12 cellular contexts compared by ENCODE assay signal in genomic region chr12:24595652-24596235, GRCh38.
A peak's percentile ranks its signal among the peaks of the same experiment; 100 is the strongest.
DNase-seq lines count a peak whose midpoint lies in the region; ATAC-seq and TF ChIP-seq lines count a peak whose summit lies in the region.
"Had no signal": no experiment of that assay in that cellular context is flagged by ENCODE, and none has a peak within 500 bp of the region (broad histone marks: within the 10 kb centered on the region; RNA-seq: fewer than 3 reads in every experiment).

No MANE protein-coding gene starts in this region.

- H3K27ac ChIP-seq in OCI-LY3 (ENCODE audit: low read length), result no peak overlapping the region
- no peak overlapping the region for H3K27ac ChIP-seq in smooth muscle cell (ENCODE audit: low read depth)

- H3K27me3 Mint-ChIP-seq in stimulated activated memory B cell treated with anti-CD40 and anti-IgM and Interleukin-4, amounts not matched to agents 10 μg/mL and 1 μg/mL and 100 μg/mL, for 72 hours, result no peaks in the 10 kb centered on the region

- peaks cover 15% of the 10 kb centered on the region for H3K4me1 Mint-ChIP-seq in stimulated activated memory B cell treated with anti-CD40 and anti-IgM and Interleukin-4, amounts not matched to agents 10 μg/mL and 1 μg/mL and 100 μg/mL, for 72 hours

- peaks cover 3% of the 10 kb centered on the region for H3F3A ChIP-seq in smooth muscle cell (ENCODE audit: low read depth)

- H3K36me3 ChIP-seq in OCI-LY3 (replicated peaks; ENCODE audit: low read depth, low read length) (peaks cover 4% of the 10 kb centered on the region), smooth muscle cell (ENCODE audit: low read depth) (no peaks in the 10 kb centered on the region)

- no peaks in the 10 kb centered on the region for H3K9me3 Mint-ChIP-seq in stimulated activated memory B cell treated with anti-CD40 and anti-IgM and Interleukin-4, amounts not matched to agents 10 μg/mL and 1 μg/mL and 100 μg/mL, for 72 hours

- 62% methylated on average over 3 of the region's 3 CpGs for WGBS in smooth muscle cell (ENCODE audit: low lambda C conversion rate)

- DNase-seq in NCI-H2227 (lab: John Stamatoyannopoulos, UW; ENCODE audit: unreplicated experiment) (peak; percentile 19), NCI-H2227 treated with DMSO at 0.1 percent for 48 hours (lab: John Stamatoyannopoulos, UW) (no peak), epithelial cell of proximal tubule (ENCODE audit: low read depth) (no peak), smooth muscle cell (lab: John Stamatoyannopoulos, UW; ENCODE audit: unreplicated experiment) (no peak), C1 segment of cervical spinal cord (lab: John Stamatoyannopoulos, UW) (no peak)
- DNase-seq: activated naive CD4-positive, alpha-beta T cell treated with Interleukin-2 at 50 U/mL for 16 hours; left ventricle myocardium superior; NCI-H345; stimulated activated naive CD4-positive, alpha-beta T cell treated with Interleukin-2 at 50 U/mL for 16 hours had no signal

- H3K27ac Mint-ChIP-seq in stimulated activated memory B cell treated with anti-CD40 and anti-IgM and Interleukin-4, amounts not matched to agents 10 μg/mL and 1 μg/mL and 100 μg/mL, for 72 hours, result no peak overlapping the region

- H4K20me1 ChIP-seq in OCI-LY3 (ENCODE audit: insufficient read depth, low read length) (no peaks in the 10 kb centered on the region), smooth muscle cell (ENCODE audit: low read depth) (no peaks in the 10 kb centered on the region)

- H3K4me3 ChIP-seq in OCI-LY3 (ENCODE audit: low read length) (no peak overlapping the region), epithelial cell of proximal tubule (ENCODE audit: low read depth, low read length) (no peak overlapping the region), smooth muscle cell (no peak overlapping the region)

- H3K4me3 Mint-ChIP-seq in stimulated activated memory B cell treated with anti-CD40 and anti-IgM and Interleukin-4, amounts not matched to agents 10 μg/mL and 1 μg/mL and 100 μg/mL, for 72 hours, result no peak overlapping the region

- H2AFZ ChIP-seq in OCI-LY3 (ENCODE audit: low read depth, low read length) (no peak overlapping the region), smooth muscle cell (ENCODE audit: low read depth) (peak overlapping the region; percentile 38)

- H3K27me3 ChIP-seq in OCI-LY3 (ENCODE audit: low read depth, low read length) (no peaks in the 10 kb centered on the region), smooth muscle cell (ENCODE audit: low read depth) (no peaks in the 10 kb centered on the region)

- H3K4me2 ChIP-seq in OCI-LY3 (ENCODE audit: low read length) (peak overlapping the region; percentile 33), smooth muscle cell (no peak overlapping the region)

- H3K4me1 ChIP-seq in OCI-LY3 (ENCODE audit: low read length), result peaks cover 57% of the 10 kb centered on the region
- H3K4me1 ChIP-seq in smooth muscle cell (ENCODE audit: low read depth), result no peaks in the 10 kb centered on the region

- no peaks in the 10 kb centered on the region for H3K36me3 Mint-ChIP-seq in stimulated activated memory B cell treated with anti-CD40 and anti-IgM and Interleukin-4, amounts not matched to agents 10 μg/mL and 1 μg/mL and 100 μg/mL, for 72 hours

- ATAC-seq in stimulated activated memory B cell treated with anti-CD40 and anti-IgM and Interleukin-4, amounts not matched to agents 10 μg/mL and 1 μg/mL and 100 μg/mL, for 72 hours, result no peak
- ATAC-seq in GM18861 (IDR thresholded peaks at IDR 0.05; ENCODE audit: unreplicated experiment), result no peak
- ATAC-seq: left ventricle myocardium superior had no signal

- no peaks in the 10 kb centered on the region for H3K79me2 ChIP-seq in OCI-LY3 (ENCODE audit: low read length)
- H3K79me2 ChIP-seq in smooth muscle cell (ENCODE audit: low read depth), result no peaks in the 10 kb centered on the region

- no peaks in the 10 kb centered on the region for H3K9me3 ChIP-seq in OCI-LY3 (ENCODE audit: insufficient read depth, low read length)
- H3K9me3 ChIP-seq in smooth muscle cell (replicated peaks; ENCODE audit: low read depth), result no peaks in the 10 kb centered on the region

- H3K9ac ChIP-seq in OCI-LY3 (ENCODE audit: low read length) (no peak overlapping the region), smooth muscle cell (ENCODE audit: low read depth) (no peak overlapping the region)

- TF ChIP-seq CTCF in OCI-LY3 (IDR thresholded peaks at IDR 0.05; ENCODE audit: low read depth, low read length), result peak; percentile 57
- TF ChIP-seq CTCF in epithelial cell of proximal tubule (conservative IDR thresholded peaks at IDR 0.05; ENCODE audit: low read depth, low read length), result peak; percentile 38
- TF ChIP-seq CTCF in smooth muscle cell (IDR thresholded peaks at IDR 0.05; ENCODE audit: borderline replicate concordance, insufficient read depth, poor library complexity, severe bottlenecking), result peak; percentile 49
